Comparison of ENCODE assay signal across 9 cellular contexts in the genomic region with DNA sequence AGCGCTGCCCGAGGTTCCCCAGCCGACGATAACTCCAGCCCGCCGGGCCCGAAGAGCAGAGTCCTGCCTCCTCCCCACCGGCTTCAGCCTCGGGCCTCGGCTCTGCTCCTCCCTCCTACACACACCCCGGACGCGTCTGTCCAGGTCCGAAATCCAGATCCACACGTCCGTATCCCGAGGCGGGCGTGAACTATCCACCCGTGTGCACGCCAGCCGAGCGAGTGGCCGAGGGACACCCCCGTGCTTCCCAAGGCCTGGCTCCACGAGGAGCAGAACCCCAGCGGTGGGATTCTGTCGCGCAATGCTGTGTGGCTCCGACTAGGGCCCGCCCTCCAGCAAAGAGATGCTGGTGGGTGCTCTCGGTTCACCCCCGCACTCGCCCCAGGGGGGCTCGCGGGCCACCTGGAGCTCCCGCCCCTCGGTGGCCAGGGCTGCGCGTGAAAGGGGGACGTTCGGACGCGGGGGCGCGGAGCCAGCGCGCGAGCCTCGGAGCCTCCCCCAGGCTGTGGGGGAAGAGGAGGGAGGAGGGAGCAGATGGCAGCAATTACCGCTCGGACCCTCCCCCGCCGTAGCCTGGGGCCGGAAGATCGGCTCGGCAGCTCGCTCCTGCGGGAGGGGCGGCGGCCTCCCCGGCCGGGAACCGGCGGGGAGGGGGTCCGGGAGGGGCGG. TPM values are rescaled to one million over a fixed set of nuclear protein-coding genes. Genes with fewer than 3 reads are reported as not detected.
DNase-seq lines count a peak whose midpoint lies in the region; ATAC-seq and TF ChIP-seq lines count a peak whose summit lies in the region.
"Had no signal": no experiment of that assay in that cellular context is flagged by ENCODE, and none has a peak within 500 bp of the region (broad histone marks: within the 10 kb centered on the region; RNA-seq: fewer than 3 reads in every experiment).

No MANE protein-coding gene starts in this region.

- H3K23ac ChIP-seq in trophoblast cell (ENCODE audit: low read length), result no peak overlapping the region

- no peak for TF ChIP-seq POLR2A in gastroesophageal sphincter (IDR thresholded peaks at IDR 0.05)

- H3K4me3 ChIP-seq in gastroesophageal sphincter (peak overlapping the region; percentile 13 to 53), trophoblast cell (ENCODE audit: low read depth, low read length) (peak overlapping the region; percentile 65)

- H3K27me3 Mint-ChIP-seq in CD14-positive monocyte (ENCODE audit: low read depth in 3 of 3), result peaks cover 33 to 43% (median 38%) of the 10 kb centered on the region in 3 donors

- peak overlapping the region; percentile 12 for H4K12ac ChIP-seq in trophoblast cell (ENCODE audit: low read depth, low read length)

- peak overlapping the region; percentile 52 for H3K9ac ChIP-seq in trophoblast cell (ENCODE audit: low read length)

- H3K4me1 ChIP-seq in gastroesophageal sphincter (peaks cover 0 to 26% (median 17%) of the 10 kb centered on the region in 3 donors), trophoblast cell (ENCODE audit: control insufficient read depth in 1 of 2, insufficient read depth in 2 of 2, low read length in 2 of 2) (peaks cover 35 to 41% of the 10 kb centered on the region in 2 experiments)

- H3K27me3 ChIP-seq in gastroesophageal sphincter, result peaks cover 82% of the 10 kb centered on the region
- no peaks in the 10 kb centered on the region for H3K27me3 ChIP-seq in trophoblast cell (ENCODE audit: insufficient read depth, low read length)

- H2BK12ac ChIP-seq in trophoblast cell (ENCODE audit: low read length), result peak overlapping the region; percentile 42

- peak overlapping the region; percentile 68 to 87 for H3K4me3 Mint-ChIP-seq in CD14-positive monocyte
- H3K4me3 Mint-ChIP-seq: activated naive CD8-positive, alpha-beta T cell treated with anti-CD3 and anti-CD28 coated beads, Interleukin-2, amount 10 ng/mL, durations not matched to agents 7 days and 5 days had no signal

- no peaks in the 10 kb centered on the region for H3K36me3 ChIP-seq in gastroesophageal sphincter
- no peaks in the 10 kb centered on the region for H3K36me3 ChIP-seq in trophoblast cell (ENCODE audit: control insufficient read depth in 1 of 2, insufficient read depth in 2 of 2, low read length in 2 of 2)

- H4K91ac ChIP-seq in trophoblast cell (ENCODE audit: low read depth, low read length), result peak overlapping the region; percentile 87

- H3K27ac Mint-ChIP-seq in CD14-positive monocyte, result peak overlapping the region in 2 of 7 donors; percentile 18 to 72
- H3K27ac Mint-ChIP-seq: activated naive CD8-positive, alpha-beta T cell treated with anti-CD3 and anti-CD28 coated beads, Interleukin-2, amount 10 ng/mL, durations not matched to agents 7 days and 5 days had no signal

- H2AFZ ChIP-seq in trophoblast cell (ENCODE audit: insufficient read depth, low read length, poor library complexity), result peak overlapping the region; percentile 21

- H3K79me1 ChIP-seq in trophoblast cell (ENCODE audit: low read length), result peaks cover 30% of the 10 kb centered on the region

- H3K9me3 Mint-ChIP-seq in CD14-positive monocyte, result peaks cover 0 to 10% (median 0%) of the 10 kb centered on the region in 7 donors
- H3K9me3 Mint-ChIP-seq: activated naive CD8-positive, alpha-beta T cell treated with anti-CD3 and anti-CD28 coated beads, Interleukin-2, amount 10 ng/mL, durations not matched to agents 7 days and 5 days had no signal

- peak overlapping the region; percentile 15 for H2BK5ac ChIP-seq in trophoblast cell (ENCODE audit: low read depth, low read length, poor library complexity)

- H3K27ac ChIP-seq in gastroesophageal sphincter, result peak overlapping the region in 1 of 4 donors; percentile 34
- H3K27ac ChIP-seq in trophoblast cell (ENCODE audit: low read depth, low read length), result peak overlapping the region; percentile 49

- no peak for TF ChIP-seq EP300 in gastroesophageal sphincter (IDR thresholded peaks at IDR 0.05)

- peak overlapping the region; percentile 31 for H3K14ac ChIP-seq in trophoblast cell (ENCODE audit: low read length)

- peak overlapping the region; percentile 82 for H2BK120ac ChIP-seq in trophoblast cell (ENCODE audit: insufficient read depth, low read length, poor library complexity)

- no peak overlapping the region for H2AK5ac ChIP-seq in trophoblast cell (ENCODE audit: low read length)

- peak overlapping the region; percentile 47 for H4K8ac ChIP-seq in trophoblast cell (ENCODE audit: low read depth, low read length)

- 43% methylated on average over 2 of the region's 67 CpGs; no CpG with 5 or more reads in 1 of the 2 donors for WGBS in gastroesophageal sphincter (ENCODE audit: low coverage in 1 of 2), 2 donors
- WGBS in trophoblast cell (ENCODE audit: extremely low coverage, insufficient coverage, insufficient read length), result no CpG with 5 or more reads among the region's 67 CpGs

- no peaks in the 10 kb centered on the region for H3K79me2 ChIP-seq in trophoblast cell (ENCODE audit: control insufficient read depth, insufficient read depth, low read length, poor library complexity)

- peak; percentile 22 for DNase-seq in CD14-positive monocyte (ENCODE audit: low spot score)
- peak; percentile 91 for DNase-seq in NCI-H69 (lab: John Stamatoyannopoulos, UW)
- DNase-seq in trophoblast cell, result peak in 1 of 2 donors; percentile 38
- no peak for DNase-seq in SIG-M5 (lab: John Stamatoyannopoulos, UW)
- no peak for DNase-seq in activated gamma-delta T cell (lab: John Stamatoyannopoulos, UW)
- DNase-seq in stimulated activated CD4-positive, alpha-beta T cell treated with anti-CD3 and anti-CD28 coated beads, Interleukin-2, amount 100 ng/mL, for 48 hours, result no peak
- DNase-seq in NCI-H446 (lab: John Stamatoyannopoulos, UW), result no peak
- DNase-seq: activated naive CD8-positive, alpha-beta T cell treated with anti-CD3 and anti-CD28 coated beads, Interleukin-2, amount 10 ng/mL, durations not matched to agents 7 days and 5 days had no signal

- H3K4ac ChIP-seq in trophoblast cell (ENCODE audit: low read depth, low read length), result peak overlapping the region; percentile 10

- TF ChIP-seq CTCF in CD14-positive monocyte (IDR thresholded peaks at IDR 0.05) (no peak), gastroesophageal sphincter (IDR thresholded peaks at IDR 0.05) (no peak)

- intact Hi-C loops in CD14-positive monocyte (cut with micrococcal nuclease), result no loop called here

- H3K36me3 Mint-ChIP-seq in CD14-positive monocyte, result peaks cover 16 to 19% of the 10 kb centered on the region in 2 donors
- H3K36me3 Mint-ChIP-seq: activated naive CD8-positive, alpha-beta T cell treated with anti-CD3 and anti-CD28 coated beads, Interleukin-2, amount 10 ng/mL, durations not matched to agents 7 days and 5 days had no signal

- H3K9me3 ChIP-seq in gastroesophageal sphincter (no peaks in the 10 kb centered on the region), trophoblast cell (ENCODE audit: insufficient read depth, low read depth, low read length) (no peaks in the 10 kb centered on the region)

- peak overlapping the region; percentile 94 for H3K4me2 ChIP-seq in trophoblast cell (ENCODE audit: low read length)

- peaks cover 65% of the 10 kb centered on the region for H3K4me1 Mint-ChIP-seq in CD14-positive monocyte

- peak; percentile 30 for ATAC-seq in gastroesophageal sphincter

- peak overlapping the region; percentile 43 for H3K18ac ChIP-seq in trophoblast cell (ENCODE audit: low read length)

RNA-seq across cellular contexts. Expression of a gene that starts 18.9 kb away (rescaled TPM):
- polyA plus RNA-seq in CD14-positive monocyte, result not detected
- not detected for total RNA-seq in gastroesophageal sphincter
- polyA plus RNA-seq in trophoblast cell (2013), result 0.17 and 0.38 TPM in 2 replicates
- total RNA-seq: activated naive CD8-positive, alpha-beta T cell treated with anti-CD3 and anti-CD28 coated beads, Interleukin-2, amount 10 ng/mL, durations not matched to agents 7 days and 5 days had no signal

RNA-seq across cellular contexts. Expression of a gene that starts 20.4 kb away (rescaled TPM):
- under 1 TPM in 1 of 2 donors, not detected in 1; 0.06 TPM for polyA plus RNA-seq in CD14-positive monocyte
- under 1 TPM in 3 of 4 donors, not detected in 1; 0.13 to 0.35 (median 0.16) TPM for total RNA-seq in gastroesophageal sphincter
- polyA plus RNA-seq in trophoblast cell (2013), result 23.9 and 25.0 TPM in 2 replicates

RNA-seq across cellular contexts. Expression of a gene that starts 38.3 kb away (rescaled TPM):
- polyA plus RNA-seq in CD14-positive monocyte, result 1 to 10 TPM; 1.5 to 2.0 TPM
- total RNA-seq in gastroesophageal sphincter, result 100 to 1,000 TPM in 3 of 4 donors, 10 to 100 TPM in 1; 77.4 to 133 (median 118) TPM
- 2.8 and 3.1 TPM in 2 replicates for polyA plus RNA-seq in trophoblast cell (2013)
- total RNA-seq: activated naive CD8-positive, alpha-beta T cell treated with anti-CD3 and anti-CD28 coated beads, Interleukin-2, amount 10 ng/mL, durations not matched to agents 7 days and 5 days had no signal

Comparison
In these comparisons a context has a peak if more than half of its experiments do, and no peak if none do; other contexts are left out.
1. DNase-seq: peak in CD14-positive monocyte (single experiment) and NCI-H69 (single experiment); none in SIG-M5 (single experiment), activated gamma-delta T cell (single experiment), stimulated activated CD4-positive, alpha-beta T cell treated with anti-CD3 and anti-CD28 coated beads, Interleukin-2, amount 100 ng/mL, for 48 hours (0 of 2) and NCI-H446 (0 of 2).